ENCODE assay signal across 28 cellular contexts in the genomic region with DNA sequence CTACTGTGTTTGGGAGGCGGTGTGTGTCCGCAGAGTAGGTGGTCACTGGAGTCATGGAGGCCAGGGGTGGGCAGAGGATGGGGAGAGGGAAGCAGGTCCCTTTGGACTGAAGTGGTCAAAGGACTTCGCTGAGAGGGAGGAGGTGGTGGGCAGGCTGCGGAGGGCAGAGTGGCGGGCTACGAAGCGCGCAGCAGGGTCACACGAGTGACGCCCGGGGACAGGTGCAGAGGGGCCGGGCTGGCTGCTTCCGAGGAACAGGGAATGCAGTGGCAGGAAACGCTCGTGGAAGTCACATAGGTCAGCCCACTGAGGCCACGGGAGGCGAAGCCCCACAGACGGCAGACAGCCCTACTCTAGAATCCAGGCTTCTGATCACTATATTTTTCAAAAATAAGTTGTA.
DNase-seq lines count a peak whose midpoint lies in the region; ATAC-seq, FAIRE-seq and TF ChIP-seq lines count a peak whose summit lies in the region.
"Had no signal": no experiment of that assay in that cellular context is flagged by ENCODE, and none has a peak within 500 bp of the region (broad histone marks: within the 10 kb centered on the region; RNA-seq: fewer than 3 reads in every experiment).

No MANE protein-coding gene starts in this region.

- CTCF ChIA-PET in K562 (lab: Yijun Ruan, JAX; ENCODE audit: low intra/inter-chr PET ratio), result no interaction called here
- CTCF ChIA-PET in HepG2 (lab: Yijun Ruan, JAX; ENCODE audit: low intra/inter-chr PET ratio, low total read pairs), result no interaction called here

- H4K8ac ChIP-seq in trophoblast cell (ENCODE audit: low read depth, low read length), result no peak overlapping the region

- WGBS in K562 (ENCODE audit: insufficient coverage, low coverage, missing lambda C conversion rate), result 32% methylated on average over 10 of the region's 18 CpGs
- WGBS in HepG2 (ENCODE audit: low lambda C conversion rate), result 90% methylated on average over 18 of the region's 18 CpGs
- no CpG with 5 or more reads among the region's 18 CpGs for WGBS in trophoblast cell (ENCODE audit: extremely low coverage, insufficient coverage, insufficient read length)
- WGBS in ovary, 3 donors, result 79 to 84% (median 82%) methylated on average over 18 of the region's 18 CpGs

- POLR2A ChIA-PET in K562 (lab: Yijun Ruan, JAX) (no interaction called here), HepG2 (lab: Yijun Ruan, JAX) (no interaction called here)

- H2BK120ac ChIP-seq in trophoblast cell (ENCODE audit: insufficient read depth, low read length, poor library complexity), result no peak overlapping the region

- H3K18ac ChIP-seq in trophoblast cell (ENCODE audit: low read length), result no peak overlapping the region

- TF ChIP-seq RAD21 in K562 (CRISPR knock-in tag; conservative IDR thresholded peaks at IDR 0.05 in 1 of 2, IDR thresholded peaks at IDR 0.05 in 1 of 2) (no peak), HepG2 (CRISPR knock-in tag; IDR thresholded peaks at IDR 0.05) (no peak)

- BruUV-seq in K562 (replicated peaks; lab: Mats Ljungman, UMichigan) (no TSS peak), HepG2 (replicated peaks; lab: Mats Ljungman, UMichigan) (no TSS peak)

- peaks cover 5 to 23% of the 10 kb centered on the region in 2 experiments; a peak in 1 of 5 replicates for H3K27me3 ChIP-seq in K562 (ENCODE audit: control insufficient read depth in 2 of 2, insufficient read depth in 2 of 2, low read length in 2 of 2)
- H3K27me3 ChIP-seq in HepG2 (ENCODE audit: control insufficient read depth in 1 of 2, insufficient read depth in 2 of 2, low read length in 2 of 2), result no peaks in the 10 kb centered on the region
- H3K27me3 ChIP-seq in trophoblast cell (ENCODE audit: insufficient read depth, low read length), result no peaks in the 10 kb centered on the region
- no peaks in the 10 kb centered on the region for H3K27me3 ChIP-seq in ovary
- H3K27me3 ChIP-seq: BLaER1 treated with 17β-estradiol and CSF1 and Interleukin-3, amounts not matched to agents 10 nM and 100 nM had no signal

- no peak overlapping the region for H3K4ac ChIP-seq in trophoblast cell (ENCODE audit: low read depth, low read length)

- no peaks in the 10 kb centered on the region for H3K4me1 ChIP-seq in K562 (replicated peaks in 1 of 2; ENCODE audit: control insufficient read depth in 2 of 2, insufficient read depth in 2 of 2, low read length in 2 of 2)
- no peaks in the 10 kb centered on the region for H3K4me1 ChIP-seq in HepG2 (ENCODE audit: insufficient read depth, low read length)
- H3K4me1 ChIP-seq in trophoblast cell (ENCODE audit: control insufficient read depth in 1 of 2, insufficient read depth in 2 of 2, low read length in 2 of 2), result no peaks in the 10 kb centered on the region
- H3K4me1 ChIP-seq in ovary (ENCODE audit: insufficient read depth), result no peaks in the 10 kb centered on the region

- H3K4me2 ChIP-seq in K562 (ENCODE audit: insufficient read depth, low read length), result no peak overlapping the region
- H3K4me2 ChIP-seq in HepG2 (ENCODE audit: low read depth, low read length), result no peak overlapping the region
- H3K4me2 ChIP-seq in trophoblast cell (ENCODE audit: low read length), result no peak overlapping the region
- H3K4me2 ChIP-seq: BLaER1 treated with 17β-estradiol and CSF1 and Interleukin-3, amounts not matched to agents 10 nM and 100 nM had no signal

- H2BK12ac ChIP-seq in trophoblast cell (ENCODE audit: low read length), result no peak overlapping the region

- no peak overlapping the region for H3K9ac ChIP-seq in K562 (ENCODE audit: insufficient read depth in 1 of 2, low read depth in 2 of 2, low read length in 2 of 2)
- H3K9ac ChIP-seq in HepG2 (ENCODE audit: insufficient read depth, low read depth, low read length), result no peak overlapping the region
- H3K9ac ChIP-seq in trophoblast cell (ENCODE audit: low read length), result no peak overlapping the region
- H3K9ac ChIP-seq: BLaER1 treated with 17β-estradiol and CSF1 and Interleukin-3, amounts not matched to agents 10 nM and 100 nM had no signal

- H2AFZ ChIP-seq in K562 (ENCODE audit: low read depth, low read length) (no peak overlapping the region), HepG2 (ENCODE audit: low read length) (no peak overlapping the region), trophoblast cell (ENCODE audit: insufficient read depth, low read length, poor library complexity) (no peak overlapping the region)

- no peak overlapping the region for H2AK5ac ChIP-seq in trophoblast cell (ENCODE audit: low read length)

- H3K14ac ChIP-seq in trophoblast cell (ENCODE audit: low read length), result no peak overlapping the region

- H3K4me3 ChIP-seq in K562, result no peak overlapping the region
- H3K4me3 ChIP-seq in HepG2 (replicated peaks in 1 of 3; ENCODE audit: insufficient read depth in 1 of 3, low read depth in 2 of 3, low read length in 3 of 3), result no peak overlapping the region
- H3K4me3 ChIP-seq in trophoblast cell (ENCODE audit: low read depth, low read length), result no peak overlapping the region
- no peak overlapping the region for H3K4me3 ChIP-seq in ovary
- H3K4me3 ChIP-seq: BLaER1 treated with 17β-estradiol and CSF1 and Interleukin-3, amounts not matched to agents 10 nM and 100 nM had no signal

- H3K23ac ChIP-seq in trophoblast cell (ENCODE audit: low read length), result no peak overlapping the region

- no peaks in the 10 kb centered on the region for H3K9me3 ChIP-seq in K562 (replicated peaks; ENCODE audit: control insufficient read depth, insufficient read depth, low read depth, low read length)
- H3K9me3 ChIP-seq in HepG2 (ENCODE audit: low read length), result no peaks in the 10 kb centered on the region
- H3K9me3 ChIP-seq in trophoblast cell (ENCODE audit: insufficient read depth, low read depth, low read length), result no peaks in the 10 kb centered on the region
- no peaks in the 10 kb centered on the region for H3K9me3 ChIP-seq in ovary

- ATAC-seq in K562, result no peak
- no peak; the same call in 2 of the 3 replicates for ATAC-seq in HepG2
- ATAC-seq in HG03432 (IDR thresholded peaks at IDR 0.05; ENCODE audit: unreplicated experiment), result no peak
- ATAC-seq: Panc1 had no signal

- H3K36me3 ChIP-seq in K562 (ENCODE audit: control insufficient read depth, insufficient read depth, low read length) (no peaks in the 10 kb centered on the region), HepG2 (replicated peaks in 1 of 2; ENCODE audit: control insufficient read depth in 1 of 2, insufficient read depth in 2 of 2, low read length in 2 of 2) (no peaks in the 10 kb centered on the region), trophoblast cell (ENCODE audit: control insufficient read depth in 1 of 2, insufficient read depth in 2 of 2, low read length in 2 of 2) (no peaks in the 10 kb centered on the region), ovary (no peaks in the 10 kb centered on the region)

- TF ChIP-seq POLR2A in K562 (conservative IDR thresholded peaks at IDR 0.05) (no peak), HepG2 (IDR thresholded peaks at IDR 0.05; ENCODE audit: insufficient read depth in 1 of 2, low read depth in 2 of 2, low read length in 2 of 2) (no peak), ovary (IDR thresholded peaks at IDR 0.05) (no peak)

- H3K9me1 ChIP-seq in K562 (ENCODE audit: control insufficient read depth, insufficient read depth, low read length), result no peaks in the 10 kb centered on the region

- FAIRE-seq in K562 (lab: Jason Lieb, UNC) (no peak), HepG2 (lab: Jason Lieb, UNC) (no peak)
- FAIRE-seq: A204.1, GM12891, H54 had no signal

- H3K79me2 ChIP-seq in K562 (ENCODE audit: control insufficient read depth, insufficient read depth, low read length) (no peaks in the 10 kb centered on the region), HepG2 (ENCODE audit: insufficient read depth, low read length) (no peaks in the 10 kb centered on the region), trophoblast cell (ENCODE audit: control insufficient read depth, insufficient read depth, low read length, poor library complexity) (no peaks in the 10 kb centered on the region)

- TF ChIP-seq EP300 in K562 (IDR thresholded peaks at IDR 0.05; ENCODE audit: low read length) (no peak), HepG2 (IDR thresholded peaks at IDR 0.05; ENCODE audit: low read depth in 2 of 2, low read length in 2 of 2) (no peak), HepG2 (CRISPR knock-in tag; IDR thresholded peaks at IDR 0.05; ENCODE audit: borderline replicate concordance) (no peak), ovary (IDR thresholded peaks at IDR 0.05) (no peak)

- H4K20me1 ChIP-seq in K562 (replicated peaks; ENCODE audit: control insufficient read depth, insufficient read depth, low read length), result 0 out of 2 replicates have a peak, but pooled peaks cover 5% of the 10 kb centered on the region
- H4K20me1 ChIP-seq in HepG2 (ENCODE audit: insufficient read depth, low read length), result no peaks in the 10 kb centered on the region

- DNase-seq in AG20443 (ENCODE audit: low spot score) (peak; percentile 7), K562 (ENCODE audit: extremely low read depth in 1 of 4, low spot score in 3 of 4) (no peak), HepG2 (ENCODE audit: low spot score) (no peak), posterior vena cava (ENCODE audit: low spot score) (peak; percentile 78), trophoblast cell (no peak), ovary (no peak), OCI-M2 (lab: John Stamatoyannopoulos, UW; ENCODE audit: unreplicated experiment) (no peak)
- DNase-seq: AML-193; CD4-positive, alpha-beta memory T cell; COR-L47; DMS79 treated with DMSO at 0.1 percent for 48 hours; GF-D8; NCI-H1048; NCI-H1417; NCI-H1694 treated with DMSO at 0.1 percent for 48 hours; NCI-H2081; NCI-H2171; NCI-H226; NCI-H510A; NCI-H69; SHP77 had no signal

- in situ Hi-C loops in K562 (cut with MboI) (no loop called here), HepG2 (cut with HindIII; ENCODE audit: extremely low pct_ligation_motif_present, low pct_unique_long_range_greater_than_20kb) (no loop called here)

- H4K91ac ChIP-seq in trophoblast cell (ENCODE audit: low read depth, low read length), result no peak overlapping the region

- H2BK5ac ChIP-seq in trophoblast cell (ENCODE audit: low read depth, low read length, poor library complexity), result no peak overlapping the region

- TF ChIP-seq CTCF in K562 (IDR thresholded peaks at IDR 0.05 in 2 of 3, conservative IDR thresholded peaks at IDR 0.05 in 1 of 3; ENCODE audit: insufficient read depth in 2 of 3, low read depth in 1 of 3, low read length in 3 of 3) (no peak), HepG2 (CRISPR knock-in tag; IDR thresholded peaks at IDR 0.05) (no peak), ovary (IDR thresholded peaks at IDR 0.05) (no peak)

- intact Hi-C loops in K562 (cut with micrococcal nuclease) (no loop called here), HepG2 (cut with micrococcal nuclease; ENCODE audit: unreplicated experiment) (no loop called here), posterior vena cava (cut with DNase I) (loop anchor here in 1 of 2 donors (5.0 kb wide), 1 partner anchor 1584 kb away; no protein-coding TSS in a partner anchor), ovary (cut with DNase I) (no loop called here)

- H4K12ac ChIP-seq in trophoblast cell (ENCODE audit: low read depth, low read length), result no peak overlapping the region

- no peaks in the 10 kb centered on the region for H3K79me1 ChIP-seq in trophoblast cell (ENCODE audit: low read length)

- H3K27ac ChIP-seq in K562 (ENCODE audit: extremely low read depth, low read depth, low read length) (no peak overlapping the region), HepG2 (ENCODE audit: extremely low read length, insufficient read depth, low read length) (no peak overlapping the region), trophoblast cell (ENCODE audit: low read depth, low read length) (no peak overlapping the region), ovary (no peak overlapping the region)
- H3K27ac ChIP-seq: BLaER1 treated with 17β-estradiol and CSF1 and Interleukin-3, amounts not matched to agents 10 nM and 100 nM; RWPE1 had no signal

Comparison
In these comparisons a context has a peak if more than half of its experiments do, and no peak if none do; other contexts are left out.
1. DNase-seq: peak in AG20443 (single experiment) and posterior vena cava (single experiment); none in K562 (0 of 4), HepG2 (single experiment), trophoblast cell (0 of 2), ovary (0 of 5) and OCI-M2 (single experiment).